In the genomic region with DNA sequence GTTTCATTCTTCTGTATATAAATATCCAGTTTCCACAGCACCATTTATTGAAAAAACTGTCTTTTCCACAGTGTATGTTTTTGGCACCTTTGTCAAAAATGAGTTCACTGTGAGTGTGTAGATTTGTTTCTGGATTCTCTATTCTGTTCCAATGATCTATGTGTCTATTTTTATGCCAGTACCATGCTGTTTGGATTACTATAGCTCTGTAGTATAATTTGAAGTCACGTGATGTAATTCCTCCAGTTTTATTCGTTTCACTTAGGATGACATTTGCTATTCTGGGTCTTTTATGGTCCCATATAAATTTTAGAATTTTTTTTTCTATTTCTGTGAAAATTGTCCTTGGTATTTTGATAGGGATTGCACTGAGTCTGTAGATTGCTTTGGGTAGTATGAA, we compare ENCODE assay signal across 24 cellular contexts.
"Had no signal": no experiment of that assay in that cellular context is flagged by ENCODE, and none has a peak within 500 bp of the region (broad histone marks: within the 10 kb centered on the region; RNA-seq: fewer than 3 reads in every experiment).

No MANE protein-coding gene starts in this region.

- DNase-seq: colonic mucosa; cortex of kidney; effector CD8-positive, alpha-beta T cell; effector memory CD8-positive, alpha-beta T cell; endodermal cell; erythroblast; esophagus squamous epithelium; foreskin fibroblast; foreskin melanocyte; gastrocnemius medialis; glutamatergic neuron; head of caudate nucleus; heart right ventricle; hippocampal formation; left cardiac atrium; left lung; left ventricle myocardium superior; lower lobe of right lung; mesenchymal stem cell had no signal

- FAIRE-seq: endometrium, islet of Langerhans, keratinocyte had no signal

- H3K9me3 ChIP-seq: colonic mucosa had no signal

- H3K4me3 ChIP-seq: colonic mucosa, esophagus squamous epithelium, gastrocnemius medialis, heart right ventricle, left lung, lower lobe of right lung had no signal

- H3K36me3 ChIP-seq: colonic mucosa, esophagus squamous epithelium, gastrocnemius medialis, heart right ventricle, left lung, lower lobe of right lung had no signal

- H3K4me1 ChIP-seq: colonic mucosa, esophagus squamous epithelium, gastrocnemius medialis, heart right ventricle, left lung, lower lobe of right lung had no signal

- ATAC-seq: effector memory CD8-positive, alpha-beta T cell; esophagus mucosa; gastrocnemius medialis; heart right ventricle; left cardiac atrium; left lung; left ventricle myocardium superior; lower lobe of right lung had no signal

- H3K27ac ChIP-seq: colonic mucosa, epithelial cell of prostate, esophagus squamous epithelium, gastrocnemius medialis, heart right ventricle, left lung, lower lobe of right lung had no signal

- H3K27me3 ChIP-seq: colonic mucosa, heart right ventricle, left lung had no signal
